13 cellular contexts compared by ENCODE assay signal in genomic region chr9:114263853-114264510, GRCh38. TPM values are rescaled to one million over a fixed set of nuclear protein-coding genes. Genes with fewer than 3 reads are reported as not detected.
DNase-seq lines count a peak whose midpoint lies in the region; ATAC-seq and TF ChIP-seq lines count a peak whose summit lies in the region.
"Had no signal": no experiment of that assay in that cellular context is flagged by ENCODE, and none has a peak within 500 bp of the region (broad histone marks: within the 10 kb centered on the region; RNA-seq: fewer than 3 reads in every experiment).

No MANE protein-coding gene starts in this region.

- H3K4me1 ChIP-seq in left lung: peaks cover 4 to 5% of the 10 kb centered on the region in 2 donors
- H3K4me1 ChIP-seq: colonic mucosa had no signal

- H3K27me3 Mint-ChIP-seq in activated CD8-positive, alpha-beta T cell treated with anti-CD3 and anti-CD28 coated beads for 36 hours: peaks cover 3% of the 10 kb centered on the region
- H3K27me3 Mint-ChIP-seq in activated CD8-positive, alpha-beta T cell treated with anti-CD3 and anti-CD28 coated beads, Interleukin-2, amount 10 ng/mL, durations not matched to agents 7 days and 5 days (ENCODE audit: low read depth): no peaks in the 10 kb centered on the region
- H3K27me3 Mint-ChIP-seq in type B pancreatic cell: no peaks in the 10 kb centered on the region
- no peaks in the 10 kb centered on the region for H3K27me3 Mint-ChIP-seq in activated CD4-positive, alpha-beta memory T cell treated with anti-CD3 and anti-CD28 coated beads for 36 hours
- H3K27me3 Mint-ChIP-seq: activated naive CD4-positive, alpha-beta T cell treated with anti-CD3 and anti-CD28 coated beads, Interleukin-2, amount 50 U/mL, for 24 hours had no signal

- H3K4me3 Mint-ChIP-seq in activated CD8-positive, alpha-beta T cell treated with anti-CD3 and anti-CD28 coated beads for 36 hours: no peak overlapping the region
- H3K4me3 Mint-ChIP-seq in activated CD8-positive, alpha-beta T cell treated with anti-CD3 and anti-CD28 coated beads, Interleukin-2, amount 10 ng/mL, durations not matched to agents 7 days and 5 days: no peak overlapping the region
- no peak overlapping the region for H3K4me3 Mint-ChIP-seq in type B pancreatic cell
- no peak overlapping the region for H3K4me3 Mint-ChIP-seq in activated CD4-positive, alpha-beta memory T cell treated with anti-CD3 and anti-CD28 coated beads for 36 hours
- H3K4me3 Mint-ChIP-seq: activated naive CD4-positive, alpha-beta T cell treated with anti-CD3 and anti-CD28 coated beads, Interleukin-2, amount 50 U/mL, for 24 hours had no signal

- CTCF ChIA-PET in activated CD8-positive, alpha-beta T cell treated with anti-CD3 and anti-CD28 coated beads for 36 hours (lab: Charles Lee): interaction anchor here (0.8 to 1.6 kb wide), 2 partner anchors 27 to 156 kb away, joined by 3 to 4 read pairs; no protein-coding TSS in a partner anchor
- CTCF ChIA-PET in activated CD8-positive, alpha-beta T cell treated with anti-CD3 and anti-CD28 coated beads, Interleukin-2, amount 10 ng/mL, durations not matched to agents 7 days and 5 days (lab: Charles Lee): no interaction called here
- CTCF ChIA-PET in activated CD4-positive, alpha-beta memory T cell treated with anti-CD3 and anti-CD28 coated beads for 36 hours (lab: Charles Lee): interaction anchor here (1.5 kb wide), 1 partner anchor 28 kb away, joined by 3 read pairs; no protein-coding TSS in a partner anchor

- H3K36me3 ChIP-seq in brain microvascular endothelial cell (replicated peaks) (no peaks in the 10 kb centered on the region), left lung (no peaks in the 10 kb centered on the region)
- H3K36me3 ChIP-seq: colonic mucosa, upper lobe of left lung had no signal

- in situ Hi-C loops in brain microvascular endothelial cell (cut with HindIII; ENCODE audit: low pct_ligation_motif_present, low sequenced_read_pairs): no loop called here

- no peak overlapping the region for H3K27ac ChIP-seq in brain microvascular endothelial cell
- H3K27ac ChIP-seq in left lung: no peak overlapping the region
- H3K27ac ChIP-seq: colonic mucosa, upper lobe of left lung had no signal

- H3K27ac Mint-ChIP-seq in activated CD8-positive, alpha-beta T cell treated with anti-CD3 and anti-CD28 coated beads for 36 hours: no peak overlapping the region
- no peak overlapping the region for H3K27ac Mint-ChIP-seq in activated CD8-positive, alpha-beta T cell treated with anti-CD3 and anti-CD28 coated beads, Interleukin-2, amount 10 ng/mL, durations not matched to agents 7 days and 5 days
- no peak overlapping the region for H3K27ac Mint-ChIP-seq in type B pancreatic cell
- no peak overlapping the region for H3K27ac Mint-ChIP-seq in activated CD4-positive, alpha-beta memory T cell treated with anti-CD3 and anti-CD28 coated beads for 36 hours
- H3K27ac Mint-ChIP-seq: activated naive CD4-positive, alpha-beta T cell treated with anti-CD3 and anti-CD28 coated beads, Interleukin-2, amount 50 U/mL, for 24 hours had no signal

- ATAC-seq in activated CD8-positive, alpha-beta T cell treated with anti-CD3 and anti-CD28 coated beads for 36 hours: no peak
- no peak for ATAC-seq in activated CD8-positive, alpha-beta T cell treated with anti-CD3 and anti-CD28 coated beads, Interleukin-2, amount 10 ng/mL, durations not matched to agents 7 days and 5 days
- peak; percentile 61 for ATAC-seq in left lung
- ATAC-seq: PC-3 had no signal

- H3K36me3 Mint-ChIP-seq in activated CD8-positive, alpha-beta T cell treated with anti-CD3 and anti-CD28 coated beads for 36 hours (ENCODE audit: low read depth): no peaks in the 10 kb centered on the region
- H3K36me3 Mint-ChIP-seq in activated CD8-positive, alpha-beta T cell treated with anti-CD3 and anti-CD28 coated beads, Interleukin-2, amount 10 ng/mL, durations not matched to agents 7 days and 5 days (ENCODE audit: low read depth): no peaks in the 10 kb centered on the region
- H3K36me3 Mint-ChIP-seq in type B pancreatic cell: peaks cover 5% of the 10 kb centered on the region
- no peaks in the 10 kb centered on the region for H3K36me3 Mint-ChIP-seq in activated CD4-positive, alpha-beta memory T cell treated with anti-CD3 and anti-CD28 coated beads for 36 hours
- H3K36me3 Mint-ChIP-seq: activated naive CD4-positive, alpha-beta T cell treated with anti-CD3 and anti-CD28 coated beads, Interleukin-2, amount 50 U/mL, for 24 hours had no signal

- POLR2A ChIA-PET in activated CD8-positive, alpha-beta T cell treated with anti-CD3 and anti-CD28 coated beads for 36 hours (lab: Charles Lee): no interaction called here
- POLR2A ChIA-PET in activated CD8-positive, alpha-beta T cell treated with anti-CD3 and anti-CD28 coated beads, Interleukin-2, amount 10 ng/mL, durations not matched to agents 7 days and 5 days (lab: Charles Lee): no interaction called here
- POLR2A ChIA-PET in activated CD4-positive, alpha-beta memory T cell treated with anti-CD3 and anti-CD28 coated beads for 36 hours (lab: Charles Lee): no interaction called here

- intact Hi-C loops in activated CD8-positive, alpha-beta T cell treated with anti-CD3 and anti-CD28 coated beads for 36 hours (cut with micrococcal nuclease): no loop called here
- intact Hi-C loops in left lung (cut with DNase I): no loop called here
- intact Hi-C loops in activated CD4-positive, alpha-beta memory T cell treated with anti-CD3 and anti-CD28 coated beads for 36 hours (cut with micrococcal nuclease): no loop called here

- H3K9me3 ChIP-seq in left lung: no peaks in the 10 kb centered on the region
- H3K9me3 ChIP-seq: colonic mucosa, upper lobe of left lung had no signal

- H3K4me3 ChIP-seq in brain microvascular endothelial cell (ENCODE audit: low read depth, low read length) (no peak overlapping the region), left lung (no peak overlapping the region)
- H3K4me3 ChIP-seq: colonic mucosa, upper lobe of left lung had no signal

- peak; percentile 7 for DNase-seq in activated CD8-positive, alpha-beta T cell treated with anti-CD3 and anti-CD28 coated beads for 36 hours
- DNase-seq in activated CD8-positive, alpha-beta T cell treated with anti-CD3 and anti-CD28 coated beads, Interleukin-2, amount 10 ng/mL, durations not matched to agents 7 days and 5 days: no peak
- DNase-seq in brain microvascular endothelial cell: no peak
- DNase-seq in left lung: no peak
- no peak for DNase-seq in type B pancreatic cell (ENCODE audit: extremely low spot score, unreplicated experiment)
- DNase-seq in NCI-H2081 treated with DMSO at 0.1 percent for 48 hours (lab: John Stamatoyannopoulos, UW): no peak
- no peak for DNase-seq in NCI-H187 treated with DMSO at 0.1 percent for 48 hours (lab: John Stamatoyannopoulos, UW)
- no peak for DNase-seq in activated CD4-positive, alpha-beta memory T cell treated with anti-CD3 and anti-CD28 coated beads for 36 hours
- DNase-seq: colonic mucosa, EL, PC-3 had no signal

- H3K9me3 Mint-ChIP-seq in activated CD8-positive, alpha-beta T cell treated with anti-CD3 and anti-CD28 coated beads for 36 hours: no peaks in the 10 kb centered on the region
- no peaks in the 10 kb centered on the region for H3K9me3 Mint-ChIP-seq in activated CD8-positive, alpha-beta T cell treated with anti-CD3 and anti-CD28 coated beads, Interleukin-2, amount 10 ng/mL, durations not matched to agents 7 days and 5 days (ENCODE audit: insufficient read depth)
- H3K9me3 Mint-ChIP-seq in type B pancreatic cell: no peaks in the 10 kb centered on the region
- H3K9me3 Mint-ChIP-seq in activated CD4-positive, alpha-beta memory T cell treated with anti-CD3 and anti-CD28 coated beads for 36 hours: no peaks in the 10 kb centered on the region
- H3K9me3 Mint-ChIP-seq: activated naive CD4-positive, alpha-beta T cell treated with anti-CD3 and anti-CD28 coated beads, Interleukin-2, amount 50 U/mL, for 24 hours had no signal

- no peak for TF ChIP-seq CTCF in activated CD8-positive, alpha-beta T cell treated with anti-CD3 and anti-CD28 coated beads for 36 hours (IDR thresholded peaks at IDR 0.05)
- peak; percentile 29 for TF ChIP-seq CTCF in brain microvascular endothelial cell (IDR thresholded peaks at IDR 0.05; ENCODE audit: low read depth, low read length, missing control alignments)
- TF ChIP-seq CTCF in left lung (IDR thresholded peaks at IDR 0.05): no peak
- TF ChIP-seq CTCF in type B pancreatic cell (conservative IDR thresholded peaks at IDR 0.05): peak; percentile 66

- no peaks in the 10 kb centered on the region for H3K4me1 Mint-ChIP-seq in activated CD8-positive, alpha-beta T cell treated with anti-CD3 and anti-CD28 coated beads for 36 hours (ENCODE audit: low read depth)
- no peaks in the 10 kb centered on the region for H3K4me1 Mint-ChIP-seq in activated CD8-positive, alpha-beta T cell treated with anti-CD3 and anti-CD28 coated beads, Interleukin-2, amount 10 ng/mL, durations not matched to agents 7 days and 5 days (ENCODE audit: low read depth)
- no peaks in the 10 kb centered on the region for H3K4me1 Mint-ChIP-seq in type B pancreatic cell (ENCODE audit: unreplicated experiment)
- no peaks in the 10 kb centered on the region for H3K4me1 Mint-ChIP-seq in activated CD4-positive, alpha-beta memory T cell treated with anti-CD3 and anti-CD28 coated beads for 36 hours (ENCODE audit: low read depth)
- H3K4me1 Mint-ChIP-seq: activated naive CD4-positive, alpha-beta T cell treated with anti-CD3 and anti-CD28 coated beads, Interleukin-2, amount 50 U/mL, for 24 hours had no signal

- H3K27me3 ChIP-seq in brain microvascular endothelial cell (replicated peaks) (no peaks in the 10 kb centered on the region), left lung (no peaks in the 10 kb centered on the region)
- H3K27me3 ChIP-seq: colonic mucosa, upper lobe of left lung had no signal

RNA-seq across cellular contexts. Expression of gene ORM1, which starts 58.9 kb away (rescaled TPM):
- not detected for total RNA-seq in activated CD8-positive, alpha-beta T cell treated with anti-CD3 and anti-CD28 coated beads for 36 hours
- not detected for total RNA-seq in activated CD8-positive, alpha-beta T cell treated with anti-CD3 and anti-CD28 coated beads, Interleukin-2, amount 10 ng/mL, durations not matched to agents 7 days and 5 days
- total RNA-seq in left lung: 10 to 100 TPM in 1 of 2 donors, 1 to 10 TPM in 1; 6.9 to 87.0 TPM
- 0.65 and 1.6 TPM in 2 replicates for total RNA-seq in type B pancreatic cell (ENCODE audit: low replicate concordance)
- not detected for total RNA-seq in activated CD4-positive, alpha-beta memory T cell treated with anti-CD3 and anti-CD28 coated beads for 36 hours
- total RNA-seq: PC-3 had no signal

Comparison
In these comparisons a context has a peak if more than half of its experiments do, and no peak if none do; other contexts are left out.
1. CTCF ChIP-seq: peak in brain microvascular endothelial cell (single experiment) and type B pancreatic cell (single experiment); none in activated CD8-positive, alpha-beta T cell treated with anti-CD3 and anti-CD28 coated beads for 36 hours (single experiment) and left lung (0 of 2).